ENCODE assay signal across 15 cellular contexts in the genomic region with DNA sequence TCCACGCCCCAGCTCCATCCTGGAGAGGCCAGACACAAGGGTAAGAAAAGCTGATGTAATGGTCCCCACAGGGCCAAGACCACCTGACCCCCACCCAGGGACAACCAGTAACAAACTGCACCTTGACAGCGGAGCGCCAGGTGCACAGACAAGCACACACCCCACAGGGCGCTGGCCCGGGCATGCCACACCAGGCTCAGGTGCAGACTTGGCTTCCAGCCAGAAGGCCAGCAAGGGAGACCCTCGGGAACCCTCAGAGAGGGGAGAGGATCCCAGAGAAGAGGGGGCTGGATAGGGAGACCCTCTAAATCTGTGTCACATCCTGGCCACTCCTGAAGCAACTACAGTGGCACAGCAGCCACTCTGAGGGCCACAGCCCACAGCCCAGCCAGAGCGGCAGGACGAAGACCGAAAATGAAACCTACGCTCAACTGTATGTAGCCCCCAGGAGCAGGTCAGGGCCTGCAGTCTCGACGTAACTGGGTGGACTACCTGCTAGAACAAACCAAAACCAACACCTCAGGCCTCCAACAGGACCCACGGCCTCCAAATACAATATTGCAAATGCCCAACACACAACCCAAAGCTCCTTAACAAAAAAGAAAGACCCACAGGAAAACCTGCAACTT. TPM values are rescaled to one million over a fixed set of nuclear protein-coding genes. Genes with fewer than 3 reads are reported as not detected.
DNase-seq lines count a peak whose midpoint lies in the region; ATAC-seq, FAIRE-seq and TF ChIP-seq lines count a peak whose summit lies in the region.
"Had no signal": no experiment of that assay in that cellular context is flagged by ENCODE, and none has a peak within 500 bp of the region (broad histone marks: within the 10 kb centered on the region; RNA-seq: fewer than 3 reads in every experiment).

No MANE protein-coding gene starts in this region.

- no peak for TF ChIP-seq POLR2A in sigmoid colon (IDR thresholded peaks at IDR 0.05)
- no peak for TF ChIP-seq POLR2A in Peyer's patch (IDR thresholded peaks at IDR 0.05)

- peaks cover 66% of the 10 kb centered on the region for H3K4me1 Mint-ChIP-seq in CD14-positive monocyte
- H3K4me1 Mint-ChIP-seq in H9 = peaks cover 86% of the 10 kb centered on the region in 2 experiments
- peaks cover 49% of the 10 kb centered on the region for H3K4me1 Mint-ChIP-seq in astrocyte (ENCODE audit: low read depth, unreplicated experiment)
- H3K4me1 Mint-ChIP-seq in mesothelial cell of epicardium = peaks cover 66% of the 10 kb centered on the region
- peaks cover 87% of the 10 kb centered on the region for H3K4me1 Mint-ChIP-seq in activated CD4-positive, alpha-beta memory T cell treated with anti-CD3 and anti-CD28 coated beads for 36 hours (ENCODE audit: low read depth)

- H3K4me2 ChIP-seq in H9 (ENCODE audit: insufficient read depth, insufficient read length, low read length) = no peak overlapping the region
- H3K4me2 ChIP-seq in astrocyte (ENCODE audit: low read length) = no peak overlapping the region

- H3K27ac Mint-ChIP-seq in CD14-positive monocyte (peak overlapping the region in 4 of 7 donors; percentile 64 to 96 (median 96)), H9 (peak overlapping the region; percentile 64 to 93 (median 80)), astrocyte (ENCODE audit: unreplicated experiment) (peak overlapping the region; percentile 70), mesothelial cell of epicardium (peak overlapping the region; percentile 83)
- no peak overlapping the region for H3K27ac Mint-ChIP-seq in activated CD4-positive, alpha-beta memory T cell treated with anti-CD3 and anti-CD28 coated beads for 36 hours

- peaks cover 88% of the 10 kb centered on the region for H3K79me2 ChIP-seq in H9 (ENCODE audit: insufficient read depth, low read length)
- H3K79me2 ChIP-seq in astrocyte (ENCODE audit: insufficient read depth, low read length) = peaks cover 99% of the 10 kb centered on the region

- H3K36me3 ChIP-seq in astrocyte (ENCODE audit: insufficient read depth, low read length) (no peaks in the 10 kb centered on the region), sigmoid colon (no peaks in the 10 kb centered on the region), Peyer's patch (no peaks in the 10 kb centered on the region)

- peaks cover 13% of the 10 kb centered on the region for H3K79me1 ChIP-seq in H9 (ENCODE audit: insufficient read depth, low read depth, low read length, poor library complexity, severe bottlenecking)

- H3K56ac ChIP-seq in H9 (ENCODE audit: insufficient read length, low read depth, low read length) = no peak overlapping the region

- no peak overlapping the region for H2BK5ac ChIP-seq in H9 (ENCODE audit: insufficient read length, low read length)

- H3K4me3 Mint-ChIP-seq in CD14-positive monocyte (no peak overlapping the region), H9 (peak overlapping the region in 1 of 2 experiments; percentile 10; a peak in 1 of 5 replicates), astrocyte (ENCODE audit: unreplicated experiment) (peak overlapping the region; percentile 15), mesothelial cell of epicardium (no peak overlapping the region)
- no peak overlapping the region for H3K4me3 Mint-ChIP-seq in activated CD4-positive, alpha-beta memory T cell treated with anti-CD3 and anti-CD28 coated beads for 36 hours

- no peak for DNase-seq in CD14-positive monocyte (ENCODE audit: low spot score)
- DNase-seq in H9 = no peak
- DNase-seq in astrocyte (ENCODE audit: low read depth) = no peak
- peak in 1 of 2 experiments; percentile 37 for DNase-seq in mesothelial cell of epicardium (ENCODE audit: low spot score in 2 of 2, unreplicated experiment in 2 of 2)
- no peak for DNase-seq in activated CD4-positive, alpha-beta memory T cell treated with anti-CD3 and anti-CD28 coated beads for 36 hours
- DNase-seq in sigmoid colon = no peak
- no peak for DNase-seq in Peyer's patch
- DNase-seq: activated CD8-positive, alpha-beta memory T cell treated with anti-CD3 and anti-CD28 coated beads, Interleukin-2, amount 50 U/mL, for 48 hours; hippocampal formation; mesendoderm; retina; SHP77; stimulated activated CD4-positive, alpha-beta T cell treated with anti-CD3 and anti-CD28 coated beads, Interleukin-4, amount 100 ng/mL, for 4 hours had no signal

- peaks cover 0 to 2% (median 0%) of the 10 kb centered on the region in 3 donors for H3K27me3 Mint-ChIP-seq in CD14-positive monocyte (ENCODE audit: low read depth in 3 of 3)
- no peaks in the 10 kb centered on the region for H3K27me3 Mint-ChIP-seq in H9 (ENCODE audit: low read depth)
- no peaks in the 10 kb centered on the region for H3K27me3 Mint-ChIP-seq in astrocyte (ENCODE audit: low read depth, unreplicated experiment)
- no peaks in the 10 kb centered on the region for H3K27me3 Mint-ChIP-seq in mesothelial cell of epicardium (ENCODE audit: low read depth)
- no peaks in the 10 kb centered on the region for H3K27me3 Mint-ChIP-seq in activated CD4-positive, alpha-beta memory T cell treated with anti-CD3 and anti-CD28 coated beads for 36 hours

- peaks cover 8 to 16% of the 10 kb centered on the region in 2 donors for H3K36me3 Mint-ChIP-seq in CD14-positive monocyte
- no peaks in the 10 kb centered on the region; a peak in 1 of 7 replicates for H3K36me3 Mint-ChIP-seq in H9 (ENCODE audit: insufficient read depth in 1 of 3, low read depth in 3 of 3)
- peaks cover 11% of the 10 kb centered on the region for H3K36me3 Mint-ChIP-seq in astrocyte (ENCODE audit: low read depth, unreplicated experiment)
- peaks cover 6% of the 10 kb centered on the region for H3K36me3 Mint-ChIP-seq in mesothelial cell of epicardium
- no peaks in the 10 kb centered on the region for H3K36me3 Mint-ChIP-seq in activated CD4-positive, alpha-beta memory T cell treated with anti-CD3 and anti-CD28 coated beads for 36 hours

- POLR2A ChIA-PET in activated CD4-positive, alpha-beta memory T cell treated with anti-CD3 and anti-CD28 coated beads for 36 hours (lab: Charles Lee) = interaction anchor here (0.6 to 1.4 kb wide), 3 partner anchors 10 to 57 kb away, joined by 3 to 4 read pairs (median 4); no protein-coding TSS in a partner anchor

- no peak overlapping the region for H3K23ac ChIP-seq in H9 (ENCODE audit: insufficient read length, low read depth, low read length)

- no CpG with 5 or more reads among the region's 13 CpGs for WGBS in H9 (ENCODE audit: extremely low coverage, insufficient read length, low lambda C conversion rate)
- WGBS in sigmoid colon, 2 donors = 73 to 87% methylated on average over 13 of the region's 13 CpGs

- no peak overlapping the region for H3K4me3 ChIP-seq in astrocyte (ENCODE audit: insufficient read depth, low read depth, low read length)
- no peak overlapping the region for H3K4me3 ChIP-seq in sigmoid colon
- H3K4me3 ChIP-seq in Peyer's patch = no peak overlapping the region

- no peak overlapping the region for H3K4ac ChIP-seq in H9 (ENCODE audit: low read depth, low read length)

- FAIRE-seq in astrocyte (lab: Jason Lieb, UNC) = no peak

- no peak overlapping the region for H3K18ac ChIP-seq in H9 (ENCODE audit: insufficient read length, low read depth, low read length)

- H2BK15ac ChIP-seq in H9 (ENCODE audit: low read depth, low read length) = no peak overlapping the region

- peaks cover 4% of the 10 kb centered on the region for H4K20me1 ChIP-seq in H9 (ENCODE audit: control insufficient read depth, insufficient read depth, insufficient read length)
- peaks cover 99% of the 10 kb centered on the region for H4K20me1 ChIP-seq in astrocyte (ENCODE audit: insufficient read depth, low read length)

- H3K27ac ChIP-seq in H9 (ENCODE audit: insufficient read length, low read depth, low read length) (no peak overlapping the region), astrocyte (ENCODE audit: low read depth, low read length) (no peak overlapping the region), sigmoid colon (no peak overlapping the region), Peyer's patch (no peak overlapping the region)
- H3K27ac ChIP-seq: C4-2B had no signal

- H2BK12ac ChIP-seq in H9 (ENCODE audit: insufficient read length, low read depth, low read length) = no peak overlapping the region

- no peak overlapping the region for H3K9ac ChIP-seq in H9 (ENCODE audit: extremely low read depth, insufficient read length, low read length)
- H3K9ac ChIP-seq in astrocyte (ENCODE audit: low read length) = no peak overlapping the region

- H4K5ac ChIP-seq in H9 (ENCODE audit: insufficient read length, low read depth, low read length) = no peak overlapping the region

- no peaks in the 10 kb centered on the region for H3K9me3 ChIP-seq in H9 (ENCODE audit: control insufficient read depth, low read depth, low read length)
- no peaks in the 10 kb centered on the region for H3K9me3 ChIP-seq in astrocyte (ENCODE audit: insufficient read depth, low read depth, low read length)
- no peaks in the 10 kb centered on the region for H3K9me3 ChIP-seq in sigmoid colon
- H3K9me3 ChIP-seq in Peyer's patch = no peaks in the 10 kb centered on the region

- ATAC-seq in GM18909 (IDR thresholded peaks at IDR 0.05; ENCODE audit: poor library complexity, unreplicated experiment) = no peak

- H3K4me1 ChIP-seq in H9 (ENCODE audit: insufficient read depth, low read length) = peaks cover 9% of the 10 kb centered on the region; the same call in 1 of the 2 replicates
- peaks cover 43% of the 10 kb centered on the region for H3K4me1 ChIP-seq in astrocyte (ENCODE audit: insufficient read depth, low read length)
- peaks cover 0 to 77% (median 68%) of the 10 kb centered on the region in 4 donors for H3K4me1 ChIP-seq in sigmoid colon
- H3K4me1 ChIP-seq in Peyer's patch = peaks cover 0 to 38% (median 4%) of the 10 kb centered on the region in 4 donors

- H3K14ac ChIP-seq in H9 (ENCODE audit: insufficient read depth, low read length) = no peak overlapping the region

- H2BK20ac ChIP-seq in H9 (ENCODE audit: low read depth, low read length, poor library complexity, severe bottlenecking) = no peak overlapping the region

- no peaks in the 10 kb centered on the region for H3K27me3 ChIP-seq in H9 (ENCODE audit: insufficient read depth, low read length)
- H3K27me3 ChIP-seq in astrocyte (ENCODE audit: insufficient read depth, low read length) = no peaks in the 10 kb centered on the region
- no peaks in the 10 kb centered on the region for H3K27me3 ChIP-seq in sigmoid colon
- H3K27me3 ChIP-seq in Peyer's patch = no peaks in the 10 kb centered on the region

- TF ChIP-seq CTCF in CD14-positive monocyte (IDR thresholded peaks at IDR 0.05) (no peak), H9 (conservative IDR thresholded peaks at IDR 0.05) (no peak), astrocyte (IDR thresholded peaks at IDR 0.05; ENCODE audit: insufficient read depth, low read depth, low read length) (no peak), mesothelial cell of epicardium (IDR thresholded peaks at IDR 0.05; ENCODE audit: unreplicated experiment) (no peak), sigmoid colon (IDR thresholded peaks at IDR 0.05) (no peak), Peyer's patch (IDR thresholded peaks at IDR 0.05) (no peak)

- H4K91ac ChIP-seq in H9 (ENCODE audit: insufficient read length, low read depth, low read length) = no peak overlapping the region

- CTCF ChIA-PET in activated CD4-positive, alpha-beta memory T cell treated with anti-CD3 and anti-CD28 coated beads for 36 hours (lab: Charles Lee) = no interaction called here

- H2AK5ac ChIP-seq in H9 (ENCODE audit: insufficient read length, low read length) = no peak overlapping the region

- intact Hi-C loops in CD14-positive monocyte (cut with micrococcal nuclease) (loop anchor here in 1 of 2 donors (1.0 kb wide), 1 partner anchor 10 kb away; no protein-coding TSS in a partner anchor), sigmoid colon (cut with DNase I) (no loop called here)
- intact Hi-C loops in activated CD4-positive, alpha-beta memory T cell treated with anti-CD3 and anti-CD28 coated beads for 36 hours (cut with micrococcal nuclease) = no loop called here

- no peak overlapping the region for H4K8ac ChIP-seq in H9 (replicated peaks; ENCODE audit: insufficient read length, low read depth, low read length)

- H2BK120ac ChIP-seq in H9 (ENCODE audit: low read depth, low read length, poor library complexity, severe bottlenecking) = no peak overlapping the region

- H2AFZ ChIP-seq in H9 (ENCODE audit: low read length) (no peak overlapping the region), astrocyte (ENCODE audit: low read depth, low read length) (no peak overlapping the region)

- H3T11ph ChIP-seq in H9 (ENCODE audit: low read length) = no peak overlapping the region

- H3K9me3 Mint-ChIP-seq in CD14-positive monocyte = peaks cover 0 to 1% (median 0%) of the 10 kb centered on the region in 7 donors
- no peaks in the 10 kb centered on the region for H3K9me3 Mint-ChIP-seq in H9
- peaks cover 2% of the 10 kb centered on the region for H3K9me3 Mint-ChIP-seq in astrocyte (ENCODE audit: unreplicated experiment)
- peaks cover 5% of the 10 kb centered on the region for H3K9me3 Mint-ChIP-seq in mesothelial cell of epicardium
- H3K9me3 Mint-ChIP-seq in activated CD4-positive, alpha-beta memory T cell treated with anti-CD3 and anti-CD28 coated beads for 36 hours = no peaks in the 10 kb centered on the region

- H3K23me2 ChIP-seq in H9 (ENCODE audit: insufficient read length, low read depth, low read length, poor library complexity, severe bottlenecking) = no peaks in the 10 kb centered on the region

- TF ChIP-seq EP300 in sigmoid colon (IDR thresholded peaks at IDR 0.05) = no peak

RNA-seq across cellular contexts. Expression of a gene that starts 18.5 kb away (rescaled TPM):
- polyA plus RNA-seq in CD14-positive monocyte = under 1 TPM; 0.71 to 0.75 TPM
- 43.6 and 52.7 TPM in 2 replicates for total RNA-seq in H9 (2021)
- total RNA-seq in astrocyte = 27.3 and 34.8 TPM in 2 replicates
- total RNA-seq in mesothelial cell of epicardium = 62.4 to 64.4 TPM (median 63.3 TPM) in 3 replicates
- 10 to 100 TPM; 43.2 to 46.0 TPM for total RNA-seq in activated CD4-positive, alpha-beta memory T cell treated with anti-CD3 and anti-CD28 coated beads for 36 hours
- total RNA-seq in sigmoid colon = 10 to 100 TPM; 19.4 to 37.7 (median 21.2) TPM
- 1 to 10 TPM; 2.3 to 6.1 (median 2.4) TPM for polyA plus RNA-seq in sigmoid colon
- total RNA-seq in Peyer's patch = 10 to 100 TPM; 21.0 to 30.5 (median 24.2) TPM
